Comparison of ENCODE assay signal across 12 cellular contexts in genomic region chr3:52857108-52857507, GRCh38. TPM values are rescaled to one million over a fixed set of nuclear protein-coding genes. Genes with fewer than 3 reads are reported as not detected.
DNase-seq lines count a peak whose midpoint lies in the region; ATAC-seq and TF ChIP-seq lines count a peak whose summit lies in the region.
"Had no signal": no experiment of that assay in that cellular context is flagged by ENCODE, and none has a peak within 500 bp of the region (broad histone marks: within the 10 kb centered on the region; RNA-seq: fewer than 3 reads in every experiment).

No MANE protein-coding gene starts in this region.

- H2AFZ ChIP-seq in OCI-LY3 (ENCODE audit: low read depth, low read length): no peak overlapping the region

- H3K36me3 ChIP-seq in OCI-LY3 (replicated peaks; ENCODE audit: low read depth, low read length): no peaks in the 10 kb centered on the region
- H3K36me3 ChIP-seq: HAP-1 had no signal

- 0 out of 2 replicates have a peak overlapping the region, but pooled peaks have one; percentile 26 for H3K4me2 ChIP-seq in OCI-LY3 (ENCODE audit: low read length)
- H3K4me2 ChIP-seq: A549 had no signal

- H3K27me3 ChIP-seq in OCI-LY3 (ENCODE audit: low read depth, low read length): no peaks in the 10 kb centered on the region

- H3K9me3 Mint-ChIP-seq in neural crest cell: no peaks in the 10 kb centered on the region
- no peaks in the 10 kb centered on the region for H3K9me3 Mint-ChIP-seq in stimulated activated naive B cell treated with anti-CD40 and anti-IgM and Interleukin-4, amounts not matched to agents 10 μg/mL and 1 μg/mL and 100 μg/mL, for 72 hours
- no peaks in the 10 kb centered on the region for H3K9me3 Mint-ChIP-seq in activated CD4-positive, alpha-beta memory T cell treated with anti-CD3 and anti-CD28 coated beads for 36 hours
- H3K9me3 Mint-ChIP-seq: CD14-positive monocyte had no signal

- H3K27me3 Mint-ChIP-seq in neural crest cell (ENCODE audit: low read depth): no peaks in the 10 kb centered on the region
- H3K27me3 Mint-ChIP-seq in stimulated activated naive B cell treated with anti-CD40 and anti-IgM and Interleukin-4, amounts not matched to agents 10 μg/mL and 1 μg/mL and 100 μg/mL, for 72 hours: no peaks in the 10 kb centered on the region
- no peaks in the 10 kb centered on the region for H3K27me3 Mint-ChIP-seq in activated CD4-positive, alpha-beta memory T cell treated with anti-CD3 and anti-CD28 coated beads for 36 hours

- peaks cover 7% of the 10 kb centered on the region for H3K4me1 ChIP-seq in OCI-LY3 (ENCODE audit: low read length)
- H3K4me1 ChIP-seq: A549 had no signal

- POLR2A ChIA-PET in activated CD4-positive, alpha-beta memory T cell treated with anti-CD3 and anti-CD28 coated beads for 36 hours (lab: Charles Lee): no interaction called here

- H3K36me3 Mint-ChIP-seq in neural crest cell (ENCODE audit: low read depth): no peaks in the 10 kb centered on the region
- H3K36me3 Mint-ChIP-seq in stimulated activated naive B cell treated with anti-CD40 and anti-IgM and Interleukin-4, amounts not matched to agents 10 μg/mL and 1 μg/mL and 100 μg/mL, for 72 hours: peaks cover 5 to 14% of the 10 kb centered on the region in 2 donors
- no peaks in the 10 kb centered on the region for H3K36me3 Mint-ChIP-seq in activated CD4-positive, alpha-beta memory T cell treated with anti-CD3 and anti-CD28 coated beads for 36 hours

- no peaks in the 10 kb centered on the region for H3K9me3 ChIP-seq in OCI-LY3 (ENCODE audit: insufficient read depth, low read length)
- H3K9me3 ChIP-seq: A549, HAP-1 had no signal

- intact Hi-C loops in activated CD4-positive, alpha-beta memory T cell treated with anti-CD3 and anti-CD28 coated beads for 36 hours (cut with micrococcal nuclease): no loop called here

- peaks cover 15% of the 10 kb centered on the region for H3K4me1 Mint-ChIP-seq in neural crest cell
- peaks cover 5% of the 10 kb centered on the region in 2 donors for H3K4me1 Mint-ChIP-seq in stimulated activated naive B cell treated with anti-CD40 and anti-IgM and Interleukin-4, amounts not matched to agents 10 μg/mL and 1 μg/mL and 100 μg/mL, for 72 hours
- H3K4me1 Mint-ChIP-seq in activated CD4-positive, alpha-beta memory T cell treated with anti-CD3 and anti-CD28 coated beads for 36 hours (ENCODE audit: low read depth): no peaks in the 10 kb centered on the region
- H3K4me1 Mint-ChIP-seq: CD14-positive monocyte had no signal

- H4K20me1 ChIP-seq in OCI-LY3 (ENCODE audit: insufficient read depth, low read length): no peaks in the 10 kb centered on the region

- ATAC-seq in GM18868 (IDR thresholded peaks at IDR 0.05; ENCODE audit: unreplicated experiment): peak; percentile 19
- no peak for ATAC-seq in stimulated activated naive B cell treated with anti-CD40 and anti-IgM and Interleukin-4, amounts not matched to agents 10 μg/mL and 1 μg/mL and 100 μg/mL, for 72 hours (replicated peaks)
- ATAC-seq: A549, HepG2 had no signal

- CTCF ChIA-PET in activated CD4-positive, alpha-beta memory T cell treated with anti-CD3 and anti-CD28 coated beads for 36 hours (lab: Charles Lee): interaction anchor here (0.6 to 1.2 kb wide), 2 partner anchors 190 to 214 kb away, joined by 3 read pairs; no protein-coding TSS in a partner anchor

- no peak overlapping the region for H3K27ac ChIP-seq in OCI-LY3 (ENCODE audit: low read length)
- H3K27ac ChIP-seq: A549 had no signal

- TF ChIP-seq CTCF in OCI-LY3 (IDR thresholded peaks at IDR 0.05; ENCODE audit: low read depth, low read length) (no peak), neural crest cell (conservative IDR thresholded peaks at IDR 0.05) (no peak)

- no peak overlapping the region for H3K4me3 ChIP-seq in OCI-LY3 (ENCODE audit: low read length)
- H3K4me3 ChIP-seq: A549, HAP-1 had no signal

- no peak overlapping the region for H3K4me3 Mint-ChIP-seq in neural crest cell
- H3K4me3 Mint-ChIP-seq in stimulated activated naive B cell treated with anti-CD40 and anti-IgM and Interleukin-4, amounts not matched to agents 10 μg/mL and 1 μg/mL and 100 μg/mL, for 72 hours: no peak overlapping the region
- H3K4me3 Mint-ChIP-seq in activated CD4-positive, alpha-beta memory T cell treated with anti-CD3 and anti-CD28 coated beads for 36 hours: no peak overlapping the region
- H3K4me3 Mint-ChIP-seq: CD14-positive monocyte had no signal

- H3K79me2 ChIP-seq in OCI-LY3 (ENCODE audit: low read length): no peaks in the 10 kb centered on the region

- DNase-seq in neural crest cell (ENCODE audit: low read depth, low spot score) (no peak), DMS153 treated with DMSO at 0.1 percent for 48 hours (lab: John Stamatoyannopoulos, UW; ENCODE audit: unreplicated experiment) (no peak), occipital lobe (lab: John Stamatoyannopoulos, UW) (no peak)
- no peak for DNase-seq in stimulated activated naive B cell treated with anti-CD40 and anti-IgM and Interleukin-4, amounts not matched to agents 10 μg/mL and 1 μg/mL and 100 μg/mL, for 72 hours
- no peak for DNase-seq in activated CD4-positive, alpha-beta memory T cell treated with anti-CD3 and anti-CD28 coated beads for 36 hours
- DNase-seq: DMS79 had no signal

- H3K9ac ChIP-seq in OCI-LY3 (ENCODE audit: low read length): no peak overlapping the region

- peak overlapping the region; percentile 44 for H3K27ac Mint-ChIP-seq in neural crest cell (ENCODE audit: unreplicated experiment)
- peak overlapping the region; percentile 22 for H3K27ac Mint-ChIP-seq in stimulated activated naive B cell treated with anti-CD40 and anti-IgM and Interleukin-4, amounts not matched to agents 10 μg/mL and 1 μg/mL and 100 μg/mL, for 72 hours
- no peak overlapping the region for H3K27ac Mint-ChIP-seq in activated CD4-positive, alpha-beta memory T cell treated with anti-CD3 and anti-CD28 coated beads for 36 hours
- H3K27ac Mint-ChIP-seq: CD14-positive monocyte had no signal

RNA-seq across cellular contexts. Expression of gene MUSTN1, which starts 22.3 kb away (rescaled TPM):
- total RNA-seq in neural crest cell: 3.4 and 4.1 TPM in 2 replicates
- total RNA-seq in occipital lobe: not detected
- 1 to 10 TPM in 1 of 2 experiments, not detected in 1; 1.1 TPM for total RNA-seq in activated CD4-positive, alpha-beta memory T cell treated with anti-CD3 and anti-CD28 coated beads for 36 hours

RNA-seq across cellular contexts. Expression of gene ITIH4, which starts 26.6 kb away (rescaled TPM):
- total RNA-seq in neural crest cell (6.3 and 8.6 TPM in 2 replicates), occipital lobe (2.8 TPM)
- total RNA-seq in activated CD4-positive, alpha-beta memory T cell treated with anti-CD3 and anti-CD28 coated beads for 36 hours: 1 to 10 TPM; 4.3 to 6.3 TPM

RNA-seq across cellular contexts. Expression of gene STIMATE, which starts 40.2 kb away (rescaled TPM):
- total RNA-seq in neural crest cell (20.3 and 21.3 TPM in 2 replicates), occipital lobe (9.2 TPM)
- 10 to 100 TPM; 13.0 to 18.3 TPM for total RNA-seq in activated CD4-positive, alpha-beta memory T cell treated with anti-CD3 and anti-CD28 coated beads for 36 hours
